In the genomic region with DNA sequence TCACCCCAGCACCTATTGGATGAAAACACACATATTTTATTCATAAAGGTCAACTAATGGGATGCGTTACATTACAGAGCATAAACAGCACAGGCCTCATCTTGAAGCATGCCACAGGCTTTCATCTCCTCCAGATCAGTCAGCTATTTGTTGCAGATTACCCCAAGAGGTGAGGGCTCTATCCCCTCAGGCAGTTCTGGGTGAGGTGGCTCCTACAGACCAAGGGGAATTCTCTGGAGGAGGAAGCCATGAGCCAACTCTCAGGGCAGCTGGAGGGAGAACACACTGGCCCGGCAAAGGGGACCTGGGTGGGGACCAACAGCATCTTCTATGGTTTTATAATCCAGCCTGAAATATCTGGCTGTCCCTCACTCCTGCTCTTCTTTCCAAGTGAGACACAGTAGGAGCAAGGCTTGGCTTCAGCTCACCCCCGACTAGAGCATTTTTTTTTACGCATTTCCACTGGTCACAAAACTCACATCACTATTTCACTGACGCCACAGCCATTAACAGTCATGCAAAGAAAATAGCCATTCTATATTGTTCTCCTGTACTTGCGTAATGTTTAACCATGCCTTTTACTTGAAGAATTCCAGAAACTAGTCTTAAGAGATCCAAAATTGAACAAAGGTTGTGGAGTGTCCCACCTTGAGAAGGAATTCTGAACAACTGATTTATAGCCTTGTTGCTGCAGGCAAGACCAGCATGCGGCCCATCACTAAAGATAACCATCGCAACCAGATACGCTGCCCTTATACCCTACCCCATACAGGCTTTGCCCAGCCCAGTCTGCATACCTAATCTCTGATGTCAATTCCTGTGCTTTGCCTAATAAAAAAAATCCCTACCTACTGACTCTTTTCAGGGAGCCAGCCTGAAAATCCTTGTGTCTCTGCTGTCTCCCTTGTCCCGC, we compare ENCODE assay signal across 1 cellular context.
TF ChIP-seq lines count a peak whose summit lies in the region.

No MANE protein-coding gene starts in this region.

TF ChIP-seq in GM23338, 12 proteins besides CTCF, POLR2A, EP300 and RAD21 (continued from another document):
- TF ChIP-seq, protein P1, sequence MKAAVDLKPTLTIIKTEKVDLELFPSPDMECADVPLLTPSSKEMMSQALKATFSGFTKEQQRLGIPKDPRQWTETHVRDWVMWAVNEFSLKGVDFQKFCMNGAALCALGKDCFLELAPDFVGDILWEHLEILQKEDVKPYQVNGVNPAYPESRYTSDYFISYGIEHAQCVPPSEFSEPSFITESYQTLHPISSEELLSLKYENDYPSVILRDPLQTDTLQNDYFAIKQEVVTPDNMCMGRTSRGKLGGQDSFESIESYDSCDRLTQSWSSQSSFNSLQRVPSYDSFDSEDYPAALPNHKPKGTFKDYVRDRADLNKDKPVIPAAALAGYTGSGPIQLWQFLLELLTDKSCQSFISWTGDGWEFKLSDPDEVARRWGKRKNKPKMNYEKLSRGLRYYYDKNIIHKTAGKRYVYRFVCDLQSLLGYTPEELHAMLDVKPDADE (IDR thresholded peaks at IDR 0.05), result no peak
- TF ChIP-seq ZNF331 (CRISPR knock-in tag; IDR thresholded peaks at IDR 0.05; ENCODE audit: low read depth), result no peak
- TF ChIP-seq NANOG (IDR thresholded peaks at IDR 0.05; ENCODE audit: borderline replicate concordance), result no peak
- no peak for TF ChIP-seq EZH2phosphoT487 (IDR thresholded peaks at IDR 0.05; ENCODE audit: unreplicated experiment)
- no peak for TF ChIP-seq ZNF114 (CRISPR knock-in tag; IDR thresholded peaks at IDR 0.05)
- TF ChIP-seq, protein P2, sequence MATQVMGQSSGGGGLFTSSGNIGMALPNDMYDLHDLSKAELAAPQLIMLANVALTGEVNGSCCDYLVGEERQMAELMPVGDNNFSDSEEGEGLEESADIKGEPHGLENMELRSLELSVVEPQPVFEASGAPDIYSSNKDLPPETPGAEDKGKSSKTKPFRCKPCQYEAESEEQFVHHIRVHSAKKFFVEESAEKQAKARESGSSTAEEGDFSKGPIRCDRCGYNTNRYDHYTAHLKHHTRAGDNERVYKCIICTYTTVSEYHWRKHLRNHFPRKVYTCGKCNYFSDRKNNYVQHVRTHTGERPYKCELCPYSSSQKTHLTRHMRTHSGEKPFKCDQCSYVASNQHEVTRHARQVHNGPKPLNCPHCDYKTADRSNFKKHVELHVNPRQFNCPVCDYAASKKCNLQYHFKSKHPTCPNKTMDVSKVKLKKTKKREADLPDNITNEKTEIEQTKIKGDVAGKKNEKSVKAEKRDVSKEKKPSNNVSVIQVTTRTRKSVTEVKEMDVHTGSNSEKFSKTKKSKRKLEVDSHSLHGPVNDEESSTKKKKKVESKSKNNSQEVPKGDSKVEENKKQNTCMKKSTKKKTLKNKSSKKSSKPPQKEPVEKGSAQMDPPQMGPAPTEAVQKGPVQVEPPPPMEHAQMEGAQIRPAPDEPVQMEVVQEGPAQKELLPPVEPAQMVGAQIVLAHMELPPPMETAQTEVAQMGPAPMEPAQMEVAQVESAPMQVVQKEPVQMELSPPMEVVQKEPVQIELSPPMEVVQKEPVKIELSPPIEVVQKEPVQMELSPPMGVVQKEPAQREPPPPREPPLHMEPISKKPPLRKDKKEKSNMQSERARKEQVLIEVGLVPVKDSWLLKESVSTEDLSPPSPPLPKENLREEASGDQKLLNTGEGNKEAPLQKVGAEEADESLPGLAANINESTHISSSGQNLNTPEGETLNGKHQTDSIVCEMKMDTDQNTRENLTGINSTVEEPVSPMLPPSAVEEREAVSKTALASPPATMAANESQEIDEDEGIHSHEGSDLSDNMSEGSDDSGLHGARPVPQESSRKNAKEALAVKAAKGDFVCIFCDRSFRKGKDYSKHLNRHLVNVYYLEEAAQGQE (IDR thresholded peaks at IDR 0.05; ENCODE audit: unreplicated experiment), result no peak
- TF ChIP-seq, protein P3, sequence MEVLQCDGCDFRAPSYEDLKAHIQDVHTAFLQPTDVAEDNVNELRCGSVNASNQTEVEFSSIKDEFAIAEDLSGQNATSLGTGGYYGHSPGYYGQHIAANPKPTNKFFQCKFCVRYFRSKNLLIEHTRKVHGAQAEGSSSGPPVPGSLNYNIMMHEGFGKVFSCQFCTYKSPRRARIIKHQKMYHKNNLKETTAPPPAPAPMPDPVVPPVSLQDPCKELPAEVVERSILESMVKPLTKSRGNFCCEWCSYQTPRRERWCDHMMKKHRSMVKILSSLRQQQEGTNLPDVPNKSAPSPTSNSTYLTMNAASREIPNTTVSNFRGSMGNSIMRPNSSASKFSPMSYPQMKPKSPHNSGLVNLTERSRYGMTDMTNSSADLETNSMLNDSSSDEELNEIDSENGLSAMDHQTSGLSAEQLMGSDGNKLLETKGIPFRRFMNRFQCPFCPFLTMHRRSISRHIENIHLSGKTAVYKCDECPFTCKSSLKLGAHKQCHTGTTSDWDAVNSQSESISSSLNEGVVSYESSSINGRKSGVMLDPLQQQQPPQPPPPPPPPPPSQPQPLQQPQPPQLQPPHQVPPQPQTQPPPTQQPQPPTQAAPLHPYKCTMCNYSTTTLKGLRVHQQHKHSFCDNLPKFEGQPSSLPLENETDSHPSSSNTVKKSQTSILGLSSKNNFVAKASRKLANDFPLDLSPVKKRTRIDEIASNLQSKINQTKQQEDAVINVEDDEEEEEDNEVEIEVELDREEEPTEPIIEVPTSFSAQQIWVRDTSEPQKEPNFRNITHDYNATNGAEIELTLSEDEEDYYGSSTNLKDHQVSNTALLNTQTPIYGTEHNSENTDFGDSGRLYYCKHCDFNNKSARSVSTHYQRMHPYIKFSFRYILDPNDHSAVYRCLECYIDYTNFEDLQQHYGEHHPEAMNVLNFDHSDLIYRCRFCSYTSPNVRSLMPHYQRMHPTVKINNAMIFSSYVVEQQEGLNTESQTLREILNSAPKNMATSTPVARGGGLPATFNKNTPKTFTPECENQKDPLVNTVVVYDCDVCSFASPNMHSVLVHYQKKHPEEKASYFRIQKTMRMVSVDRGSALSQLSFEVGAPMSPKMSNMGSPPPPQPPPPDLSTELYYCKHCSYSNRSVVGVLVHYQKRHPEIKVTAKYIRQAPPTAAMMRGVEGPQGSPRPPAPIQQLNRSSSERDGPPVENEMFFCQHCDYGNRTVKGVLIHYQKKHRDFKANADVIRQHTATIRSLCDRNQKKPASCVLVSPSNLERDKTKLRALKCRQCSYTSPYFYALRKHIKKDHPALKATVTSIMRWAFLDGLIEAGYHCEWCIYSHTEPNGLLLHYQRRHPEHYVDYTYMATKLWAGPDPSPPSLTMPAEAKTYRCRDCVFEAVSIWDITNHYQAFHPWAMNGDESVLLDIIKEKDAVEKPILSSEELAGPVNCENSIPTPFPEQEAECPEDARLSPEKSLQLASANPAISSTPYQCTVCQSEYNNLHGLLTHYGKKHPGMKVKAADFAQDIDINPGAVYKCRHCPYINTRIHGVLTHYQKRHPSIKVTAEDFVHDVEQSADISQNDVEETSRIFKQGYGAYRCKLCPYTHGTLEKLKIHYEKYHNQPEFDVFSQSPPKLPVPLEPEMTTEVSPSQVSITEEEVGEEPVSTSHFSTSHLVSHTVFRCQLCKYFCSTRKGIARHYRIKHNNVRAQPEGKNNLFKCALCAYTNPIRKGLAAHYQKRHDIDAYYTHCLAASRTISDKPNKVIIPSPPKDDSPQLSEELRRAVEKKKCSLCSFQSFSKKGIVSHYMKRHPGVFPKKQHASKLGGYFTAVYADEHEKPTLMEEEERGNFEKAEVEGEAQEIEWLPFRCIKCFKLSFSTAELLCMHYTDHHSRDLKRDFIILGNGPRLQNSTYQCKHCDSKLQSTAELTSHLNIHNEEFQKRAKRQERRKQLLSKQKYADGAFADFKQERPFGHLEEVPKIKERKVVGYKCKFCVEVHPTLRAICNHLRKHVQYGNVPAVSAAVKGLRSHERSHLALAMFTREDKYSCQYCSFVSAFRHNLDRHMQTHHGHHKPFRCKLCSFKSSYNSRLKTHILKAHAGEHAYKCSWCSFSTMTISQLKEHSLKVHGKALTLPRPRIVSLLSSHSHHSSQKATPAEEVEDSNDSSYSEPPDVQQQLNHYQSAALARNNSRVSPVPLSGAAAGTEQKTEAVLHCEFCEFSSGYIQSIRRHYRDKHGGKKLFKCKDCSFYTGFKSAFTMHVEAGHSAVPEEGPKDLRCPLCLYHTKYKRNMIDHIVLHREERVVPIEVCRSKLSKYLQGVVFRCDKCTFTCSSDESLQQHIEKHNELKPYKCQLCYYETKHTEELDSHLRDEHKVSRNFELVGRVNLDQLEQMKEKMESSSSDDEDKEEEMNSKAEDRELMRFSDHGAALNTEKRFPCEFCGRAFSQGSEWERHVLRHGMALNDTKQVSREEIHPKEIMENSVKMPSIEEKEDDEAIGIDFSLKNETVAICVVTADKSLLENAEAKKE (CRISPR knock-in tag; IDR thresholded peaks at IDR 0.05), result no peak
